Comparison of ENCODE assay signal across 12 cellular contexts in genomic region chr19:55373993-55374757, GRCh38. TPM values are rescaled to one million over a fixed set of nuclear protein-coding genes. Genes with fewer than 3 reads are reported as not detected.
DNase-seq lines count a peak whose midpoint lies in the region; ATAC-seq and TF ChIP-seq lines count a peak whose summit lies in the region.
"Had no signal": no experiment of that assay in that cellular context is flagged by ENCODE, and none has a peak within 500 bp of the region (broad histone marks: within the 10 kb centered on the region; RNA-seq: fewer than 3 reads in every experiment).

No MANE protein-coding gene starts in this region.

- BruUV-seq in PC-3 (replicated peaks; lab: Mats Ljungman, UMichigan) = no TSS peak

- H2AFZ ChIP-seq in PC-3 (ENCODE audit: low read length) (peak overlapping the region; percentile 17; the same call in 1 of the 2 replicates), fibroblast of lung (ENCODE audit: low read length) (peak overlapping the region; percentile 41), osteoblast (ENCODE audit: low read length) (peak overlapping the region; percentile 74)

- CTCF ChIA-PET in PC-3 (lab: Charles Lee) = interaction anchor here (1.0 kb wide), 1 partner anchor 9 kb away, joined by 5 read pairs; no protein-coding TSS in a partner anchor

- no peak overlapping the region for H3K9ac ChIP-seq in PC-3 (ENCODE audit: low read length)
- peak overlapping the region; percentile 46 for H3K9ac ChIP-seq in fibroblast of lung (ENCODE audit: insufficient read depth, low read length)

- H3K4me1 Mint-ChIP-seq in naive thymus-derived CD8-positive, alpha-beta T cell = peaks cover 8 to 19% (median 14%) of the 10 kb centered on the region in 4 donors

- POLR2A ChIA-PET in PC-3 (lab: Charles Lee; ENCODE audit: unreplicated experiment) = no interaction called here
- POLR2A ChIA-PET in naive thymus-derived CD8-positive, alpha-beta T cell (lab: Charles Lee) = interaction anchor here (0.9 kb wide), 1 partner anchor 10 kb away, joined by 3 read pairs; the partner anchor contains the start of gene TMEM238

- H3K36me3 ChIP-seq in PC-3 (ENCODE audit: low read depth, low read length) (no peaks in the 10 kb centered on the region), fibroblast of lung (ENCODE audit: control insufficient read depth, insufficient read depth, low read length) (no peaks in the 10 kb centered on the region), osteoblast (ENCODE audit: insufficient read depth, low read length) (no peaks in the 10 kb centered on the region)
- H3K36me3 ChIP-seq: neutrophil had no signal

- H3K36me3 Mint-ChIP-seq in naive thymus-derived CD8-positive, alpha-beta T cell = peaks cover 0 to 6% (median 3%) of the 10 kb centered on the region in 3 donors

- peaks cover 5% of the 10 kb centered on the region for H3F3A ChIP-seq in PC-3 (ENCODE audit: low read length, unreplicated experiment)

- peak; percentile 1 for ATAC-seq in PC-3
- no peak for ATAC-seq in GM18517 (IDR thresholded peaks at IDR 0.05; ENCODE audit: unreplicated experiment)
- ATAC-seq in naive thymus-derived CD8-positive, alpha-beta T cell = no peak

- H3K27ac ChIP-seq in PC-3 (ENCODE audit: low read length) (peak overlapping the region; percentile 6; the same call in 1 of the 2 replicates), fibroblast of lung (ENCODE audit: insufficient read depth, low read length) (no peak overlapping the region), osteoblast (ENCODE audit: low read depth, low read length) (peak overlapping the region; percentile 66)
- H3K27ac ChIP-seq: neutrophil had no signal

- DNase-seq in GM13976 (ENCODE audit: low spot score) (peak; percentile 44), PC-3 (no peak), fibroblast of lung (ENCODE audit: low read depth in 2 of 2) (peak; percentile 35 to 52), osteoblast (ENCODE audit: insufficient read length, low spot score, missing footprints) (peak; percentile 95), cerebellar nuclear complex (lab: John Stamatoyannopoulos, UW) (no peak)
- no peak for DNase-seq in stimulated activated CD4-positive, alpha-beta T cell treated with anti-CD3 and anti-CD28 coated beads, Interleukin-4, amount 100 ng/mL, for 24 hours
- no peak for DNase-seq in naive thymus-derived CD8-positive, alpha-beta T cell
- DNase-seq: NCI-H2029; stimulated activated naive CD4-positive, alpha-beta T cell treated with Interleukin-2 at 50 U/mL for 16 hours had no signal

- H3K4me2 ChIP-seq in PC-3 (ENCODE audit: low read length) (peak overlapping the region; percentile 71), fibroblast of lung (ENCODE audit: extremely low read depth, insufficient read depth, low read length) (no peak overlapping the region), osteoblast (ENCODE audit: insufficient read depth, low read length) (peak overlapping the region; percentile 55)

- H3K27me3 ChIP-seq in PC-3 (ENCODE audit: low read length) (no peaks in the 10 kb centered on the region), fibroblast of lung (ENCODE audit: control insufficient read depth, insufficient read depth, low read length) (no peaks in the 10 kb centered on the region), osteoblast (ENCODE audit: insufficient read depth, low read length) (no peaks in the 10 kb centered on the region)

- no peaks in the 10 kb centered on the region for H3K9me2 ChIP-seq in PC-3 (replicated peaks; ENCODE audit: low read length)

- H3K9me3 ChIP-seq in PC-3 (ENCODE audit: low read length) (no peaks in the 10 kb centered on the region), fibroblast of lung (ENCODE audit: control insufficient read depth, insufficient read depth, low read depth, low read length) (no peaks in the 10 kb centered on the region), osteoblast (ENCODE audit: low read depth, low read length) (no peaks in the 10 kb centered on the region)
- H3K9me3 ChIP-seq: neutrophil had no signal

- H3K4me1 ChIP-seq in PC-3 (ENCODE audit: insufficient read depth, low read length) = peaks cover 44% of the 10 kb centered on the region
- H3K4me1 ChIP-seq in fibroblast of lung (ENCODE audit: control insufficient read depth, extremely low read depth, insufficient read depth, low read length) = peaks cover 9% of the 10 kb centered on the region
- H3K4me1 ChIP-seq in osteoblast (ENCODE audit: insufficient read depth, low read length) = peaks cover 17% of the 10 kb centered on the region

- H4K20me1 ChIP-seq in PC-3 (ENCODE audit: low read length) (no peaks in the 10 kb centered on the region), fibroblast of lung (ENCODE audit: control insufficient read depth, extremely low read depth, insufficient read depth, low read length) (no peaks in the 10 kb centered on the region), osteoblast (ENCODE audit: insufficient read depth, low read length) (no peaks in the 10 kb centered on the region)

- no peaks in the 10 kb centered on the region for H3K79me2 ChIP-seq in PC-3 (ENCODE audit: low read length)
- no peaks in the 10 kb centered on the region for H3K79me2 ChIP-seq in fibroblast of lung (ENCODE audit: control insufficient read depth, insufficient read depth, low read length)
- H3K79me2 ChIP-seq in osteoblast (ENCODE audit: insufficient read depth, low read length) = no peaks in the 10 kb centered on the region

- peak overlapping the region; percentile 29; the same call in 1 of the 2 replicates for H3K4me3 ChIP-seq in PC-3 (ENCODE audit: low read length)
- H3K4me3 ChIP-seq in fibroblast of lung (replicated peaks in 1 of 4; ENCODE audit: control extremely low read depth in 1 of 4, insufficient read depth in 1 of 4, low read depth in 3 of 4, low read length in 4 of 4) = no peak overlapping the region
- H3K4me3 ChIP-seq in osteoblast (ENCODE audit: insufficient read depth, low read length) = peak overlapping the region; percentile 47

- H3K9me3 Mint-ChIP-seq in naive thymus-derived CD8-positive, alpha-beta T cell = peaks cover 0 to 2% (median 0%) of the 10 kb centered on the region in 9 donors

- peak overlapping the region in 1 of 10 donors; percentile 69 for H3K27ac Mint-ChIP-seq in naive thymus-derived CD8-positive, alpha-beta T cell

- no peak for TF ChIP-seq CTCF in GM13976 (IDR thresholded peaks at IDR 0.05; ENCODE audit: borderline replicate concordance, control extremely low read depth, extremely low read depth, insufficient read depth, missing control alignments)
- TF ChIP-seq CTCF in PC-3 (conservative IDR thresholded peaks at IDR 0.05; ENCODE audit: low read depth, low read length) = no peak
- no peak for TF ChIP-seq CTCF in fibroblast of lung (conservative IDR thresholded peaks at IDR 0.05 in 1 of 2, IDR thresholded peaks at IDR 0.05 in 1 of 2; ENCODE audit: low read depth in 1 of 2, low read length in 2 of 2)
- no peak for TF ChIP-seq CTCF in osteoblast (IDR thresholded peaks at IDR 0.05; ENCODE audit: extremely low read depth, low read depth, low read length)

- intact Hi-C loops in PC-3 (cut with micrococcal nuclease) = loop anchor here (5.0 kb wide), 1 partner anchor 72 kb away; no protein-coding TSS in a partner anchor

- in situ Hi-C loops in GM13976 (cut with MboI; ENCODE audit: low sequenced_read_pairs, unreplicated experiment) = no loop called here

- peak overlapping the region in 1 of 10 donors; percentile 62 for H3K4me3 Mint-ChIP-seq in naive thymus-derived CD8-positive, alpha-beta T cell

- H3K27me3 Mint-ChIP-seq in naive thymus-derived CD8-positive, alpha-beta T cell = peaks cover 19 to 52% (median 30%) of the 10 kb centered on the region in 5 donors

RNA-seq across cellular contexts. Expression of gene TMEM190, which starts 2.5 kb away (rescaled TPM):
- total RNA-seq in PC-3 (2014; rRNA removed) (not detected in 2 replicates), fibroblast of lung (not detected in 2 replicates), osteoblast (not detected in 2 replicates)
- 0.14 TPM in 1 of 2 replicates, not detected in the other for polyA plus RNA-seq in fibroblast of lung
- polyA plus RNA-seq in fibroblast of lung (2012) = not detected in 2 replicates
- not detected in 2 replicates for polyA minus RNA-seq in fibroblast of lung (ENCODE audit: low replicate concordance)
- total RNA-seq in naive thymus-derived CD8-positive, alpha-beta T cell = not detected
- not detected for polyA plus RNA-seq in naive thymus-derived CD8-positive, alpha-beta T cell
- polyA plus RNA-seq: esophagus had no signal

RNA-seq across cellular contexts. Expression of gene IL11, which starts 3.9 kb away (rescaled TPM):
- total RNA-seq in PC-3 (2014; rRNA removed) = 7.5 and 10.7 TPM in 2 replicates
- 0.66 and 1.0 TPM in 2 replicates for total RNA-seq in fibroblast of lung
- 1.2 and 1.3 TPM in 2 replicates for polyA plus RNA-seq in fibroblast of lung
- 1.9 and 2.2 TPM in 2 replicates for polyA plus RNA-seq in fibroblast of lung (2012)
- 0.96 and 1.1 TPM in 2 replicates for polyA minus RNA-seq in fibroblast of lung (ENCODE audit: low replicate concordance)
- 0.36 and 1.2 TPM in 2 replicates for total RNA-seq in osteoblast
- total RNA-seq in naive thymus-derived CD8-positive, alpha-beta T cell = under 1 TPM in 1 of 2 experiments, not detected in 1; 0.21 TPM
- not detected for polyA plus RNA-seq in naive thymus-derived CD8-positive, alpha-beta T cell

RNA-seq across cellular contexts. Expression of gene TMEM238, which starts 9.9 kb away (rescaled TPM):
- 22.1 and 22.8 TPM in 2 replicates for total RNA-seq in PC-3 (2014; rRNA removed)
- 0.26 and 0.33 TPM in 2 replicates for total RNA-seq in fibroblast of lung
- polyA plus RNA-seq in fibroblast of lung = not detected in 2 replicates
- 0.15 TPM in 1 of 2 replicates, not detected in the other for polyA plus RNA-seq in fibroblast of lung (2012)
- polyA minus RNA-seq in fibroblast of lung (ENCODE audit: low replicate concordance) = not detected in 2 replicates
- 0.29 TPM in 1 of 2 replicates, not detected in the other for total RNA-seq in osteoblast
- 10 to 100 TPM in 1 of 2 experiments, 1 to 10 TPM in 1; 10.0 to 10.2 TPM for total RNA-seq in naive thymus-derived CD8-positive, alpha-beta T cell
- polyA plus RNA-seq in naive thymus-derived CD8-positive, alpha-beta T cell = 1 to 10 TPM; 1.1 to 1.5 (median 1.3) TPM

RNA-seq across cellular contexts. Expression of gene GARIN5B, which starts 11.1 kb away (rescaled TPM):
- not detected in 2 replicates for total RNA-seq in PC-3 (2014; rRNA removed)
- total RNA-seq in fibroblast of lung = not detected in 2 replicates
- not detected in 2 replicates for polyA plus RNA-seq in fibroblast of lung
- not detected in 2 replicates for polyA plus RNA-seq in fibroblast of lung (2012)
- polyA minus RNA-seq in fibroblast of lung (ENCODE audit: low replicate concordance) = not detected in 2 replicates
- not detected in 2 replicates for total RNA-seq in osteoblast
- total RNA-seq in naive thymus-derived CD8-positive, alpha-beta T cell = not detected
- polyA plus RNA-seq in naive thymus-derived CD8-positive, alpha-beta T cell = not detected
- polyA plus RNA-seq: esophagus had no signal

RNA-seq across cellular contexts. Expression of gene RPL28, which starts 11.6 kb away (rescaled TPM):
- total RNA-seq in PC-3 (2014; rRNA removed) (550 and 836 TPM in 2 replicates), fibroblast of lung (146 and 168 TPM in 2 replicates), osteoblast (223 and 310 TPM in 2 replicates)
- polyA plus RNA-seq in fibroblast of lung = 548 and 665 TPM in 2 replicates
- 2,843 and 2,858 TPM in 2 replicates for polyA plus RNA-seq in fibroblast of lung (2012)
- 715 and 824 TPM in 2 replicates for polyA minus RNA-seq in fibroblast of lung (ENCODE audit: low replicate concordance)
- 1,000 to 10,000 TPM; 2,967 to 2,995 TPM for total RNA-seq in naive thymus-derived CD8-positive, alpha-beta T cell
- polyA plus RNA-seq in naive thymus-derived CD8-positive, alpha-beta T cell = 1,000 to 10,000 TPM in 1 of 3 donors, 100 to 1,000 TPM in 2; 559 to 1,017 (median 787) TPM

Comparison
In these comparisons a context has a peak if more than half of its experiments do, and no peak if none do; other contexts are left out.
1. DNase-seq: peak in GM13976 (single experiment), fibroblast of lung (2 of 2) and osteoblast (single experiment); none in PC-3 (single experiment), stimulated activated CD4-positive, alpha-beta T cell treated with anti-CD3 and anti-CD28 coated beads, Interleukin-4, amount 100 ng/mL, for 24 hours (single experiment), cerebellar nuclear complex (0 of 2) and naive thymus-derived CD8-positive, alpha-beta T cell (0 of 10).
2. H2AFZ ChIP-seq: peak in every context shown above with its lines; median percentile 74 in osteoblast; 41 in fibroblast of lung; 17 in PC-3.
3. H3K4me3 ChIP-seq: peak in PC-3 (single experiment) and osteoblast (single experiment); none in fibroblast of lung (0 of 4).